ENCODE assay signal across 11 cellular contexts in genomic region chr22:38707984-38708383, GRCh38. TPM values are rescaled to one million over a fixed set of nuclear protein-coding genes. Genes with fewer than 3 reads are reported as not detected.
A peak's percentile ranks its signal among the peaks of the same experiment; 100 is the strongest.
DNase-seq lines count a peak whose midpoint lies in the region; ATAC-seq, FAIRE-seq and TF ChIP-seq lines count a peak whose summit lies in the region.
"Had no signal": no experiment of that assay in that cellular context is flagged by ENCODE, and none has a peak within 500 bp of the region (broad histone marks: within the 10 kb centered on the region; RNA-seq: fewer than 3 reads in every experiment).

No MANE protein-coding gene starts in this region.

- peak overlapping the region; percentile 88 for H3K9ac ChIP-seq in Loucy (ENCODE audit: low read depth, low read length, poor library complexity, severe bottlenecking)

- WGBS in prostate gland: 87% methylated on average over 3 of the region's 3 CpGs

- no peak for TF ChIP-seq CTCF in DOHH2 (IDR thresholded peaks at IDR 0.05; ENCODE audit: low read depth, low read length, poor library complexity, severe bottlenecking)
- TF ChIP-seq CTCF in Loucy (conservative IDR thresholded peaks at IDR 0.05; ENCODE audit: low read length): no peak
- TF ChIP-seq CTCF in chondrocyte (IDR thresholded peaks at IDR 0.05): no peak
- TF ChIP-seq CTCF in prostate gland (IDR thresholded peaks at IDR 0.05): no peak

- no peaks in the 10 kb centered on the region for H3K27me3 Mint-ChIP-seq in chondrocyte (ENCODE audit: low read depth)

- H3K4me2 ChIP-seq in DOHH2 (ENCODE audit: low read length): peak overlapping the region; percentile 100
- peak overlapping the region; percentile 96 for H3K4me2 ChIP-seq in Loucy (ENCODE audit: low read depth, low read length, poor library complexity, severe bottlenecking)

- no peak overlapping the region for H3K4me3 Mint-ChIP-seq in chondrocyte (ENCODE audit: unreplicated experiment)

- peak overlapping the region; percentile 76 for H3K4me3 ChIP-seq in DOHH2 (ENCODE audit: low read length)
- H3K4me3 ChIP-seq in Loucy (ENCODE audit: low read length, poor library complexity, severe bottlenecking): peak overlapping the region; percentile 89
- H3K4me3 ChIP-seq in prostate gland: no peak overlapping the region

- intact Hi-C loops in prostate gland (cut with DNase I): loop anchor here (10.0 kb wide), 1 partner anchor 203 kb away; the partner anchor contains the start of gene DDX17

- no peaks in the 10 kb centered on the region for H3K36me3 Mint-ChIP-seq in chondrocyte (ENCODE audit: low read depth)

- no peak overlapping the region for H2AFZ ChIP-seq in Loucy (ENCODE audit: low read length)

- no peak for ATAC-seq in GM18517 (IDR thresholded peaks at IDR 0.05; ENCODE audit: unreplicated experiment)
- ATAC-seq: Panc1 had no signal

- H3K9me3 Mint-ChIP-seq in chondrocyte (ENCODE audit: low read depth): no peaks in the 10 kb centered on the region

- H3F3A ChIP-seq in DOHH2 (ENCODE audit: control insufficient read depth, insufficient read depth) (peaks cover 5% of the 10 kb centered on the region; the same call in 1 of the 2 replicates), Loucy (ENCODE audit: low read depth) (0 out of 2 replicates have a peak, but pooled peaks cover 3% of the 10 kb centered on the region)

- TF ChIP-seq POLR2A in prostate gland (IDR thresholded peaks at IDR 0.05): no peak

- H3K27ac ChIP-seq in DOHH2 (ENCODE audit: low read depth, low read length) (no peak overlapping the region), prostate gland (peak overlapping the region; percentile 98 to 99)

- H3K27ac Mint-ChIP-seq in chondrocyte (ENCODE audit: unreplicated experiment): peak overlapping the region; percentile 97

- H3K27me3 ChIP-seq in DOHH2 (ENCODE audit: control insufficient read depth, low read length): no peaks in the 10 kb centered on the region
- no peaks in the 10 kb centered on the region for H3K27me3 ChIP-seq in Loucy (ENCODE audit: insufficient read depth, low read length, poor library complexity, severe bottlenecking)
- H3K27me3 ChIP-seq in prostate gland (replicated peaks; ENCODE audit: insufficient read depth): no peaks in the 10 kb centered on the region

- no peak for FAIRE-seq in GM19239 (lab: Jason Lieb, UNC)

- H3K4me1 Mint-ChIP-seq in chondrocyte (ENCODE audit: low read depth): peaks cover 47% of the 10 kb centered on the region

- H3K9me3 ChIP-seq in DOHH2 (ENCODE audit: control insufficient read depth, insufficient read depth, low read length) (no peaks in the 10 kb centered on the region), Loucy (ENCODE audit: insufficient read depth, low read depth, low read length) (no peaks in the 10 kb centered on the region), prostate gland (no peaks in the 10 kb centered on the region)

- peaks cover 72% of the 10 kb centered on the region for H3K79me2 ChIP-seq in DOHH2 (ENCODE audit: control insufficient read depth, low read length)
- peaks cover 71% of the 10 kb centered on the region for H3K79me2 ChIP-seq in Loucy (ENCODE audit: insufficient read depth, low read length)

- H3K36me3 ChIP-seq in DOHH2 (ENCODE audit: control insufficient read depth, low read length): peaks cover 49% of the 10 kb centered on the region
- peaks cover 4% of the 10 kb centered on the region; the same call in 1 of the 2 replicates for H3K36me3 ChIP-seq in Loucy (ENCODE audit: insufficient read depth, low read length)
- H3K36me3 ChIP-seq in prostate gland: no peaks in the 10 kb centered on the region

- H3K9me2 ChIP-seq in DOHH2 (replicated peaks; ENCODE audit: control insufficient read depth, low read length) (no peaks in the 10 kb centered on the region), Loucy (replicated peaks; ENCODE audit: low read depth, low read length) (no peaks in the 10 kb centered on the region)

- H3K4me1 ChIP-seq in DOHH2 (ENCODE audit: control insufficient read depth, low read length): peaks cover 48% of the 10 kb centered on the region
- H3K4me1 ChIP-seq in Loucy (ENCODE audit: insufficient read depth, low read length, poor library complexity, severe bottlenecking): peaks cover 60% of the 10 kb centered on the region
- peaks cover 11% of the 10 kb centered on the region for H3K4me1 ChIP-seq in prostate gland (replicated peaks)

- DNase-seq in chondrocyte (ENCODE audit: low spot score) (no peak), prostate gland (ENCODE audit: low spot score) (no peak), GM19239 (ENCODE audit: insufficient read length, low spot score) (no peak), HK-2 (ENCODE audit: unreplicated experiment) (no peak)
- DNase-seq: activated CD4-positive, CD25-positive, alpha-beta regulatory T cell; amniotic stem cell; NCI-H187 had no signal

- peaks cover 51% of the 10 kb centered on the region for H4K20me1 ChIP-seq in DOHH2 (ENCODE audit: control insufficient read depth, insufficient read depth, low read depth, low read length)
- peaks cover 63% of the 10 kb centered on the region for H4K20me1 ChIP-seq in Loucy (ENCODE audit: insufficient read depth, low read length, poor library complexity, severe bottlenecking)

RNA-seq across cellular contexts. Expression of gene GTPBP1, which starts 2.2 kb away (rescaled TPM):
- total RNA-seq in chondrocyte (37.7 to 58.6 TPM (median 43.3 TPM) in 3 replicates), prostate gland (10 to 100 TPM; 61.9 to 74.5 TPM)

RNA-seq across cellular contexts. Expression of gene JOSD1, which starts 7.2 kb away (rescaled TPM):
- total RNA-seq in chondrocyte (80.3 to 87.0 TPM (median 85.7 TPM) in 3 replicates), prostate gland (10 to 100 TPM; 56.7 to 69.2 TPM)

RNA-seq across cellular contexts. Expression of gene TOMM22, which starts 26.2 kb away (rescaled TPM):
- 44.8 to 54.1 TPM (median 47.7 TPM) in 3 replicates for total RNA-seq in chondrocyte
- 10 to 100 TPM; 44.5 to 50.8 TPM for total RNA-seq in prostate gland

RNA-seq across cellular contexts. Expression of gene SUN2, which starts 47.8 kb away (rescaled TPM):
- total RNA-seq in chondrocyte: 89.6 to 124 TPM (median 124 TPM) in 3 replicates
- total RNA-seq in prostate gland: 100 to 1,000 TPM; 401 to 445 TPM

RNA-seq across cellular contexts. Expression of gene CBY1, which starts 51.5 kb away (rescaled TPM):
- total RNA-seq in chondrocyte (29.9 to 44.5 TPM (median 33.5 TPM) in 3 replicates), prostate gland (10 to 100 TPM; 24.7 to 41.0 TPM)

Comparison
In these comparisons a context has a peak if more than half of its experiments do, and no peak if none do; other contexts are left out.
1. H3K4me3 ChIP-seq: peak in DOHH2 (single experiment) and Loucy (single experiment); none in prostate gland (0 of 2).